In the genomic region with DNA sequence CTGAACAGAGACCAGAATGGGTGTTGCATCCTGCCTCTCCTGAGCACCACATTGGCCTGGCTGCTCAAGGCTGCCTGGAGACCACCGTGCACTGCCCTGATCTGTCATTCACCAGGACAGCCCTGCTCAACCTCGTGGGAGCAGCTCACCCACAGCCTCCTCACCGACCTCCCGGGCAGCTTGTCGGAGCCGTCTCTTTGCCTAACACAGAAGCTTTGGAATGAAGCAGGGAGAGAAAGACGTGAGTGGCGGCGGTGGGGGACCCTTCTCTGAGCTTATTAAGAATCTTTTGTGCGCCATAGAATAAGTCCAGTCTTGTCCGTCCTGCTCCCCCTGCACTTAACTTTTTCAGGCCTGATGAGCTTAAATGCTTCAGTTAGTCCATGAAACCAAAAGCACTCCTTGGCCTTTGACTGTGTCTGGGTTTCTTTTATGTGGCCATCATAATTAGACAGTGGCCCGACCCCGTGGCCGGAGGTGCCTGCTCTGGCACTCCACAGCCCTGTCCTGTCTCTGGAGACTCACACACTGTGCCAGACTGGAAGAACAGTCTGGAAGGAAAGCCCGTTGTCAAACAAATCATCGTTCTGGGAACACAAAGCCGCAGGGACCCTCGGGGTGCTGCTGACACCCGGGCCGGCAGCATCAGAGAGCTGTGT, we compare ENCODE assay signal across 19 cellular contexts.
DNase-seq lines count a peak whose midpoint lies in the region; ATAC-seq, FAIRE-seq and TF ChIP-seq lines count a peak whose summit lies in the region.
"Had no signal": no experiment of that assay in that cellular context is flagged by ENCODE, and none has a peak within 500 bp of the region (broad histone marks: within the 10 kb centered on the region; RNA-seq: fewer than 3 reads in every experiment).

No MANE protein-coding gene starts in this region.

- no peak overlapping the region; a peak in 1 of 6 replicates for H3K4me3 ChIP-seq in HepG2 (replicated peaks in 1 of 3; ENCODE audit: insufficient read depth in 1 of 3, low read depth in 2 of 3, low read length in 3 of 3)
- H3K4me3 ChIP-seq in trophoblast cell (ENCODE audit: low read depth, low read length): no peak overlapping the region

- intact Hi-C loops in HepG2 (cut with micrococcal nuclease; ENCODE audit: unreplicated experiment): no loop called here

- H3K9me3 ChIP-seq in HepG2 (ENCODE audit: low read length) (no peaks in the 10 kb centered on the region), trophoblast cell (ENCODE audit: insufficient read depth, low read depth, low read length) (no peaks in the 10 kb centered on the region)

- H3K36me3 ChIP-seq in HepG2 (replicated peaks in 1 of 2; ENCODE audit: control insufficient read depth in 1 of 2, insufficient read depth in 2 of 2, low read length in 2 of 2) (no peaks in the 10 kb centered on the region), trophoblast cell (ENCODE audit: control insufficient read depth in 1 of 2, insufficient read depth in 2 of 2, low read length in 2 of 2) (no peaks in the 10 kb centered on the region)
- H3K36me3 ChIP-seq: WERI-Rb-1 had no signal

- peak overlapping the region; percentile 30 for H3K4ac ChIP-seq in trophoblast cell (ENCODE audit: low read depth, low read length)

- POLR2A ChIA-PET in HepG2 (lab: Yijun Ruan, JAX): interaction anchor here (1.2 kb wide), 1 partner anchor 108 kb away, joined by 3 read pairs; no protein-coding TSS in a partner anchor

- DNase-seq in GM12892 (ENCODE audit: insufficient read length): no peak
- peak; percentile 69 for DNase-seq in astrocyte of the hippocampus (ENCODE audit: low read depth, low spot score)
- no peak for DNase-seq in HepG2 (ENCODE audit: low spot score)
- DNase-seq in trophoblast cell: no peak
- DNase-seq in NCI-H1048 (lab: John Stamatoyannopoulos, UW): no peak
- no peak for DNase-seq in NCI-H82 (lab: John Stamatoyannopoulos, UW)
- DNase-seq: activated CD4-positive, alpha-beta memory T cell treated with anti-CD3 and anti-CD28 coated beads for 36 hours; activated naive CD4-positive, alpha-beta T cell treated with anti-CD3 and anti-CD28 coated beads for 36 hours; effector CD8-positive, alpha-beta T cell; KG1; naive thymus-derived CD8-positive, alpha-beta T cell; NCI-H1092; NCI-H526; stimulated activated CD4-positive, alpha-beta T cell treated with anti-CD3 and anti-CD28 coated beads, Interleukin-12 subunit alpha, Interleukin-12 subunit beta, amount 100 ng/mL, for 4 hours; T-helper 17 cell; WERI-Rb-1 had no signal

- H3K23ac ChIP-seq in trophoblast cell (ENCODE audit: low read length): no peak overlapping the region

- H3K14ac ChIP-seq in trophoblast cell (ENCODE audit: low read length): peak overlapping the region; percentile 74

- no peak overlapping the region for H3K27ac ChIP-seq in HepG2 (ENCODE audit: extremely low read length, insufficient read depth, low read length)
- H3K27ac ChIP-seq in trophoblast cell (ENCODE audit: low read depth, low read length): peak overlapping the region; percentile 44
- H3K27ac ChIP-seq: WERI-Rb-1 had no signal

- WGBS in HepG2 (ENCODE audit: low lambda C conversion rate): 20% methylated on average over 1 of the region's 20 CpGs
- no CpG with 5 or more reads among the region's 20 CpGs for WGBS in trophoblast cell (ENCODE audit: extremely low coverage, insufficient coverage, insufficient read length)

- no peak overlapping the region for H3K18ac ChIP-seq in trophoblast cell (ENCODE audit: low read length)

- H3K4me2 ChIP-seq in HepG2 (ENCODE audit: low read depth, low read length): peak overlapping the region; percentile 12; the same call in 1 of the 2 replicates
- H3K4me2 ChIP-seq in trophoblast cell (ENCODE audit: low read length): no peak overlapping the region

- H3K79me1 ChIP-seq in trophoblast cell (ENCODE audit: low read length): peaks cover 15% of the 10 kb centered on the region

- BruUV-seq in HepG2 (replicated peaks; lab: Mats Ljungman, UMichigan): no TSS peak

- H2AK5ac ChIP-seq in trophoblast cell (ENCODE audit: low read length): no peak overlapping the region

- TF ChIP-seq EP300 in HepG2 (IDR thresholded peaks at IDR 0.05; ENCODE audit: low read depth in 2 of 2, low read length in 2 of 2) (no peak), HepG2 (CRISPR knock-in tag; IDR thresholded peaks at IDR 0.05; ENCODE audit: borderline replicate concordance) (no peak)

- H3K27me3 ChIP-seq in HepG2 (ENCODE audit: control insufficient read depth in 1 of 2, insufficient read depth in 2 of 2, low read length in 2 of 2) (peaks cover 1 to 14% of the 10 kb centered on the region in 2 experiments; a peak in 2 of 5 replicates), trophoblast cell (ENCODE audit: insufficient read depth, low read length) (no peaks in the 10 kb centered on the region)

- H3K4me1 ChIP-seq in HepG2 (ENCODE audit: insufficient read depth, low read length): peaks cover 41% of the 10 kb centered on the region
- peaks cover 19 to 31% of the 10 kb centered on the region in 2 experiments for H3K4me1 ChIP-seq in trophoblast cell (ENCODE audit: control insufficient read depth in 1 of 2, insufficient read depth in 2 of 2, low read length in 2 of 2)

- CTCF ChIA-PET in HepG2 (lab: Yijun Ruan, JAX; ENCODE audit: low intra/inter-chr PET ratio, low total read pairs): no interaction called here

- H2AFZ ChIP-seq in HepG2 (ENCODE audit: low read length): no peak overlapping the region
- H2AFZ ChIP-seq in trophoblast cell (ENCODE audit: insufficient read depth, low read length, poor library complexity): no peak overlapping the region

- in situ Hi-C loops in HepG2 (cut with HindIII; ENCODE audit: extremely low pct_ligation_motif_present, low pct_unique_long_range_greater_than_20kb): no loop called here

- ATAC-seq in HepG2 (no peak), HG03045 (IDR thresholded peaks at IDR 0.05; ENCODE audit: unreplicated experiment) (no peak), HG02938 (IDR thresholded peaks at IDR 0.05; ENCODE audit: unreplicated experiment) (no peak)
- ATAC-seq: naive thymus-derived CD8-positive, alpha-beta T cell; T-helper 17 cell had no signal

- TF ChIP-seq RAD21 in HepG2 (CRISPR knock-in tag; IDR thresholded peaks at IDR 0.05): no peak

- no peaks in the 10 kb centered on the region for H4K20me1 ChIP-seq in HepG2 (ENCODE audit: insufficient read depth, low read length)

- H3K79me2 ChIP-seq in HepG2 (ENCODE audit: insufficient read depth, low read length): no peaks in the 10 kb centered on the region
- peaks cover 2% of the 10 kb centered on the region for H3K79me2 ChIP-seq in trophoblast cell (ENCODE audit: control insufficient read depth, insufficient read depth, low read length, poor library complexity)

- TF ChIP-seq POLR2A in GM12892 (IDR thresholded peaks at IDR 0.05; ENCODE audit: low read depth, low read length) (no peak), HepG2 (IDR thresholded peaks at IDR 0.05; ENCODE audit: insufficient read depth in 1 of 2, low read depth in 2 of 2, low read length in 2 of 2) (no peak)

- FAIRE-seq in GM12892 (lab: Jason Lieb, UNC) (peak; percentile 73), HepG2 (lab: Jason Lieb, UNC) (no peak)
- FAIRE-seq: GM18507 had no signal

- H4K12ac ChIP-seq in trophoblast cell (ENCODE audit: low read depth, low read length): no peak overlapping the region

- H3K9ac ChIP-seq in HepG2 (ENCODE audit: insufficient read depth, low read depth, low read length): no peak overlapping the region
- no peak overlapping the region for H3K9ac ChIP-seq in trophoblast cell (ENCODE audit: low read length)

- no peak overlapping the region for H4K8ac ChIP-seq in trophoblast cell (ENCODE audit: low read depth, low read length)

- H2BK120ac ChIP-seq in trophoblast cell (ENCODE audit: insufficient read depth, low read length, poor library complexity): no peak overlapping the region

- H2BK5ac ChIP-seq in trophoblast cell (ENCODE audit: low read depth, low read length, poor library complexity): no peak overlapping the region

- no peak overlapping the region for H2BK12ac ChIP-seq in trophoblast cell (ENCODE audit: low read length)

- peak overlapping the region; percentile 51 for H4K91ac ChIP-seq in trophoblast cell (ENCODE audit: low read depth, low read length)

- TF ChIP-seq CTCF in HepG2 (CRISPR knock-in tag; IDR thresholded peaks at IDR 0.05): no peak

TF ChIP-seq in HepG2, 621 proteins besides CTCF, POLR2A, EP300 and RAD21 (continues in another document):
- no peak for TF ChIP-seq TGIF2 (CRISPR knock-in tag; IDR thresholded peaks at IDR 0.05)
- TF ChIP-seq, protein P1, sequence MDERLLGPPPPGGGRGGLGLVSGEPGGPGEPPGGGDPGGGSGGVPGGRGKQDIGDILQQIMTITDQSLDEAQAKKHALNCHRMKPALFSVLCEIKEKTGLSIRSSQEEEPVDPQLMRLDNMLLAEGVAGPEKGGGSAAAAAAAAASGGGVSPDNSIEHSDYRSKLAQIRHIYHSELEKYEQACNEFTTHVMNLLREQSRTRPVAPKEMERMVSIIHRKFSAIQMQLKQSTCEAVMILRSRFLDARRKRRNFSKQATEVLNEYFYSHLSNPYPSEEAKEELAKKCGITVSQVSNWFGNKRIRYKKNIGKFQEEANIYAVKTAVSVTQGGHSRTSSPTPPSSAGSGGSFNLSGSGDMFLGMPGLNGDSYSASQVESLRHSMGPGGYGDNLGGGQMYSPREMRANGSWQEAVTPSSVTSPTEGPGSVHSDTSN (CRISPR knock-in tag; IDR thresholded peaks at IDR 0.05): no peak
